In the genomic region with DNA sequence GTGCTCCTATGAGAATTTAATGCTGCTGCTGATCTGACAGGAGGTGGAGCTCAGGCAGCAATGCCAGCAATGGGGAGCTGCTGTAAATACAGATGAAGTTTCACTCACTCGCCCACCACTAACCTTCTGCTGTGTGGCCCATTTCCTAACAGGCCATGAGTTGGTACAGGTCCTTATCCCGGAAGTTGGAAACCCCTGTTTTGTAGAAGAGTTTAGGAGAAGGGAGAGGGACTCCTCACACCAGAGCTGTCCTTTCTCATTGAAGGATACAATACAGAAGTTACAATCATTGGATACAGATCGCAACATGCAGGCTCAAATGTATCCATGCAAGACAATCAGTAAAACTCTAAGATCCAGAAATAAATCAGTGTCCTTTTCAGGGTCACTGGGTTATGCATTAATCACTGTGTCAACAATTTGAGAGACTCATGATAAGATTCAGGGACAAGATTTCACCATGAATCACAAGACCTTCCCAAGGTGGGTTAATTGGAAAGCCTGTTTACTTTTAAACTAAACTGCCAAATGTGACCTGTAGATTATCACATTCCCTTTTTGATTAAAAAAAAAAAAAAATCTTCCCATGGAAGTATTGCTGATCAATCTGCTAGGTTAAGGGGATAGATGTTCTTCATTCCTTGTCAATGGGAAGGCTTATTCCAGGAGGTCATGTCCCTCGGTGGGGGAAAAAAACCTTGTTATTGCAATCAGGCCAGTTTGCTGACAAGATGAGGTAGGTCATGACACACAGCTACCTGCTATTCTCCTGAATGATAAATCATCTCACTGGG, we compare ENCODE assay signal across 1 cellular context.
TF ChIP-seq lines count a peak whose summit lies in the region.

No MANE protein-coding gene starts in this region.

TF ChIP-seq in HepG2, 621 proteins besides CTCF, POLR2A, EP300 and RAD21 (continued from another document and continues in another):
- TF ChIP-seq KLF6 (CRISPR knock-in tag; IDR thresholded peaks at IDR 0.05) (no peak), ZNF367 (CRISPR knock-in tag; IDR thresholded peaks at IDR 0.05; ENCODE audit: borderline replicate concordance) (no peak), ZFP36L1 (CRISPR knock-in tag; IDR thresholded peaks at IDR 0.05) (no peak), ZNF10 (CRISPR knock-in tag; IDR thresholded peaks at IDR 0.05; ENCODE audit: borderline replicate concordance, low read depth) (no peak), ZNF530 (CRISPR knock-in tag; IDR thresholded peaks at IDR 0.05; ENCODE audit: low read depth) (no peak), HNRNPH1 (optimal IDR thresholded peaks at IDR 0.05; ENCODE audit: low read depth, low read length) (no peak), HOXA5 (CRISPR knock-in tag; IDR thresholded peaks at IDR 0.05) (peak; percentile 96), ZNF253 (CRISPR knock-in tag; IDR thresholded peaks at IDR 0.05; ENCODE audit: borderline replicate concordance) (no peak), KMT2A (CRISPR knock-in tag; IDR thresholded peaks at IDR 0.05) (no peak), FOXP1 (IDR thresholded peaks at IDR 0.05) (no peak), FOXP1 (CRISPR knock-in tag; IDR thresholded peaks at IDR 0.05) (peak; percentile 67; the same call in 1 of the 2 replicates), ELF4 (CRISPR knock-in tag; IDR thresholded peaks at IDR 0.05; ENCODE audit: borderline replicate concordance) (no peak), ZNF577 (CRISPR knock-in tag; IDR thresholded peaks at IDR 0.05; ENCODE audit: borderline replicate concordance, low read depth) (no peak), ZNF784 (CRISPR knock-in tag; IDR thresholded peaks at IDR 0.05; ENCODE audit: borderline replicate concordance) (no peak), ZBTB49 (CRISPR knock-in tag; IDR thresholded peaks at IDR 0.05; ENCODE audit: borderline replicate concordance) (no peak), FOXA1 (IDR thresholded peaks at IDR 0.05) (no peak), FOXA1 (CRISPR knock-in tag; IDR thresholded peaks at IDR 0.05) (peak; percentile 72), TBX2 (CRISPR knock-in tag; IDR thresholded peaks at IDR 0.05; ENCODE audit: borderline replicate concordance) (peak; percentile 62), ZNF556 (CRISPR knock-in tag; IDR thresholded peaks at IDR 0.05; ENCODE audit: borderline replicate concordance) (no peak), DNMT1 (CRISPR knock-in tag; IDR thresholded peaks at IDR 0.05) (no peak), ZNF121 (CRISPR knock-in tag; IDR thresholded peaks at IDR 0.05) (no peak), GLI4 (CRISPR knock-in tag; IDR thresholded peaks at IDR 0.05; ENCODE audit: borderline replicate concordance) (no peak), SMAD1 (CRISPR knock-in tag; IDR thresholded peaks at IDR 0.05; ENCODE audit: borderline replicate concordance, low read depth) (no peak), ZBTB1 (CRISPR knock-in tag; IDR thresholded peaks at IDR 0.05; ENCODE audit: borderline replicate concordance) (no peak), XBP1 (CRISPR knock-in tag; IDR thresholded peaks at IDR 0.05) (no peak), SAFB2 (CRISPR knock-in tag; IDR thresholded peaks at IDR 0.05; ENCODE audit: borderline replicate concordance, low read depth) (no peak), KDM3A (CRISPR knock-in tag; IDR thresholded peaks at IDR 0.05; ENCODE audit: low read depth) (no peak), ZNF235 (CRISPR knock-in tag; IDR thresholded peaks at IDR 0.05; ENCODE audit: borderline replicate concordance) (no peak), SETDB1 (CRISPR knock-in tag; IDR thresholded peaks at IDR 0.05; ENCODE audit: borderline replicate concordance) (no peak), GATA4 (IDR thresholded peaks at IDR 0.05; ENCODE audit: borderline replicate concordance, low read depth) (peak; percentile 57; the same call in 1 of the 2 replicates), ZNF549 (CRISPR knock-in tag; IDR thresholded peaks at IDR 0.05) (no peak), ZNF850 (CRISPR knock-in tag; conservative IDR thresholded peaks at IDR 0.05) (no peak), ZNF230 (CRISPR knock-in tag; IDR thresholded peaks at IDR 0.05) (no peak), MED8 (CRISPR knock-in tag; IDR thresholded peaks at IDR 0.05; ENCODE audit: insufficient replicate concordance) (no peak), CREM (IDR thresholded peaks at IDR 0.05) (no peak; the same call in 1 of the 2 replicates), CREM (CRISPR knock-in tag; IDR thresholded peaks at IDR 0.05) (no peak), CSRNP1 (CRISPR knock-in tag; IDR thresholded peaks at IDR 0.05) (no peak), EED (CRISPR knock-in tag; IDR thresholded peaks at IDR 0.05) (no peak), SRSF9 (IDR thresholded peaks at IDR 0.05; ENCODE audit: borderline replicate concordance, insufficient read depth, low read depth, low read length, poor library complexity, severe bottlenecking) (no peak), ZNF484 (CRISPR knock-in tag; IDR thresholded peaks at IDR 0.05; ENCODE audit: borderline replicate concordance, low read depth) (no peak), ZSCAN22 (CRISPR knock-in tag; IDR thresholded peaks at IDR 0.05) (no peak), ZMAT3 (CRISPR knock-in tag; conservative IDR thresholded peaks at IDR 0.05) (no peak), KDM5B (CRISPR knock-in tag; IDR thresholded peaks at IDR 0.05; ENCODE audit: borderline replicate concordance) (no peak)
- TF ChIP-seq, protein P1, sequence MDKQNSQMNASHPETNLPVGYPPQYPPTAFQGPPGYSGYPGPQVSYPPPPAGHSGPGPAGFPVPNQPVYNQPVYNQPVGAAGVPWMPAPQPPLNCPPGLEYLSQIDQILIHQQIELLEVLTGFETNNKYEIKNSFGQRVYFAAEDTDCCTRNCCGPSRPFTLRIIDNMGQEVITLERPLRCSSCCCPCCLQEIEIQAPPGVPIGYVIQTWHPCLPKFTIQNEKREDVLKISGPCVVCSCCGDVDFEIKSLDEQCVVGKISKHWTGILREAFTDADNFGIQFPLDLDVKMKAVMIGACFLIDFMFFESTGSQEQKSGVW (CRISPR knock-in tag; IDR thresholded peaks at IDR 0.05; ENCODE audit: borderline replicate concordance), result no peak
- TF ChIP-seq, protein P2, sequence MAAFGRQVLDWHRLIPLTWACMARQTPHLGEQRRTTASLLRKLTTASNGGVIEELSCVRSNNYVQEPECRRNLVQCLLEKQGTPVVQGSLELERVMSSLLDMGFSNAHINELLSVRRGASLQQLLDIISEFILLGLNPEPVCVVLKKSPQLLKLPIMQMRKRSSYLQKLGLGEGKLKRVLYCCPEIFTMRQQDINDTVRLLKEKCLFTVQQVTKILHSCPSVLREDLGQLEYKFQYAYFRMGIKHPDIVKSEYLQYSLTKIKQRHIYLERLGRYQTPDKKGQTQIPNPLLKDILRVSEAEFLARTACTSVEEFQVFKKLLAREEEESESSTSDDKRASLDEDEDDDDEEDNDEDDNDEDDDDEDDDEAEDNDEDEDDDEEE (CRISPR knock-in tag; IDR thresholded peaks at IDR 0.05), result no peak
- TF ChIP-seq, protein P3, sequence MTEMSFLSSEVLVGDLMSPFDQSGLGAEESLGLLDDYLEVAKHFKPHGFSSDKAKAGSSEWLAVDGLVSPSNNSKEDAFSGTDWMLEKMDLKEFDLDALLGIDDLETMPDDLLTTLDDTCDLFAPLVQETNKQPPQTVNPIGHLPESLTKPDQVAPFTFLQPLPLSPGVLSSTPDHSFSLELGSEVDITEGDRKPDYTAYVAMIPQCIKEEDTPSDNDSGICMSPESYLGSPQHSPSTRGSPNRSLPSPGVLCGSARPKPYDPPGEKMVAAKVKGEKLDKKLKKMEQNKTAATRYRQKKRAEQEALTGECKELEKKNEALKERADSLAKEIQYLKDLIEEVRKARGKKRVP (CRISPR knock-in tag; IDR thresholded peaks at IDR 0.05), result peak in 1 of 2 experiments; percentile 62; a peak in 2 of 4 replicates
- TF ChIP-seq, protein P4, sequence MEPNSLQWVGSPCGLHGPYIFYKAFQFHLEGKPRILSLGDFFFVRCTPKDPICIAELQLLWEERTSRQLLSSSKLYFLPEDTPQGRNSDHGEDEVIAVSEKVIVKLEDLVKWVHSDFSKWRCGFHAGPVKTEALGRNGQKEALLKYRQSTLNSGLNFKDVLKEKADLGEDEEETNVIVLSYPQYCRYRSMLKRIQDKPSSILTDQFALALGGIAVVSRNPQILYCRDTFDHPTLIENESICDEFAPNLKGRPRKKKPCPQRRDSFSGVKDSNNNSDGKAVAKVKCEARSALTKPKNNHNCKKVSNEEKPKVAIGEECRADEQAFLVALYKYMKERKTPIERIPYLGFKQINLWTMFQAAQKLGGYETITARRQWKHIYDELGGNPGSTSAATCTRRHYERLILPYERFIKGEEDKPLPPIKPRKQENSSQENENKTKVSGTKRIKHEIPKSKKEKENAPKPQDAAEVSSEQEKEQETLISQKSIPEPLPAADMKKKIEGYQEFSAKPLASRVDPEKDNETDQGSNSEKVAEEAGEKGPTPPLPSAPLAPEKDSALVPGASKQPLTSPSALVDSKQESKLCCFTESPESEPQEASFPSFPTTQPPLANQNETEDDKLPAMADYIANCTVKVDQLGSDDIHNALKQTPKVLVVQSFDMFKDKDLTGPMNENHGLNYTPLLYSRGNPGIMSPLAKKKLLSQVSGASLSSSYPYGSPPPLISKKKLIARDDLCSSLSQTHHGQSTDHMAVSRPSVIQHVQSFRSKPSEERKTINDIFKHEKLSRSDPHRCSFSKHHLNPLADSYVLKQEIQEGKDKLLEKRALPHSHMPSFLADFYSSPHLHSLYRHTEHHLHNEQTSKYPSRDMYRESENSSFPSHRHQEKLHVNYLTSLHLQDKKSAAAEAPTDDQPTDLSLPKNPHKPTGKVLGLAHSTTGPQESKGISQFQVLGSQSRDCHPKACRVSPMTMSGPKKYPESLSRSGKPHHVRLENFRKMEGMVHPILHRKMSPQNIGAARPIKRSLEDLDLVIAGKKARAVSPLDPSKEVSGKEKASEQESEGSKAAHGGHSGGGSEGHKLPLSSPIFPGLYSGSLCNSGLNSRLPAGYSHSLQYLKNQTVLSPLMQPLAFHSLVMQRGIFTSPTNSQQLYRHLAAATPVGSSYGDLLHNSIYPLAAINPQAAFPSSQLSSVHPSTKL (CRISPR knock-in tag; IDR thresholded peaks at IDR 0.05), result peak; percentile 91
- TF ChIP-seq, protein P5, sequence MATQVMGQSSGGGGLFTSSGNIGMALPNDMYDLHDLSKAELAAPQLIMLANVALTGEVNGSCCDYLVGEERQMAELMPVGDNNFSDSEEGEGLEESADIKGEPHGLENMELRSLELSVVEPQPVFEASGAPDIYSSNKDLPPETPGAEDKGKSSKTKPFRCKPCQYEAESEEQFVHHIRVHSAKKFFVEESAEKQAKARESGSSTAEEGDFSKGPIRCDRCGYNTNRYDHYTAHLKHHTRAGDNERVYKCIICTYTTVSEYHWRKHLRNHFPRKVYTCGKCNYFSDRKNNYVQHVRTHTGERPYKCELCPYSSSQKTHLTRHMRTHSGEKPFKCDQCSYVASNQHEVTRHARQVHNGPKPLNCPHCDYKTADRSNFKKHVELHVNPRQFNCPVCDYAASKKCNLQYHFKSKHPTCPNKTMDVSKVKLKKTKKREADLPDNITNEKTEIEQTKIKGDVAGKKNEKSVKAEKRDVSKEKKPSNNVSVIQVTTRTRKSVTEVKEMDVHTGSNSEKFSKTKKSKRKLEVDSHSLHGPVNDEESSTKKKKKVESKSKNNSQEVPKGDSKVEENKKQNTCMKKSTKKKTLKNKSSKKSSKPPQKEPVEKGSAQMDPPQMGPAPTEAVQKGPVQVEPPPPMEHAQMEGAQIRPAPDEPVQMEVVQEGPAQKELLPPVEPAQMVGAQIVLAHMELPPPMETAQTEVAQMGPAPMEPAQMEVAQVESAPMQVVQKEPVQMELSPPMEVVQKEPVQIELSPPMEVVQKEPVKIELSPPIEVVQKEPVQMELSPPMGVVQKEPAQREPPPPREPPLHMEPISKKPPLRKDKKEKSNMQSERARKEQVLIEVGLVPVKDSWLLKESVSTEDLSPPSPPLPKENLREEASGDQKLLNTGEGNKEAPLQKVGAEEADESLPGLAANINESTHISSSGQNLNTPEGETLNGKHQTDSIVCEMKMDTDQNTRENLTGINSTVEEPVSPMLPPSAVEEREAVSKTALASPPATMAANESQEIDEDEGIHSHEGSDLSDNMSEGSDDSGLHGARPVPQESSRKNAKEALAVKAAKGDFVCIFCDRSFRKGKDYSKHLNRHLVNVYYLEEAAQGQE (IDR thresholded peaks at IDR 0.05; ENCODE audit: borderline replicate concordance in 1 of 2, low read depth in 1 of 2, low read length in 2 of 2), result no peak
- TF ChIP-seq, protein P6, sequence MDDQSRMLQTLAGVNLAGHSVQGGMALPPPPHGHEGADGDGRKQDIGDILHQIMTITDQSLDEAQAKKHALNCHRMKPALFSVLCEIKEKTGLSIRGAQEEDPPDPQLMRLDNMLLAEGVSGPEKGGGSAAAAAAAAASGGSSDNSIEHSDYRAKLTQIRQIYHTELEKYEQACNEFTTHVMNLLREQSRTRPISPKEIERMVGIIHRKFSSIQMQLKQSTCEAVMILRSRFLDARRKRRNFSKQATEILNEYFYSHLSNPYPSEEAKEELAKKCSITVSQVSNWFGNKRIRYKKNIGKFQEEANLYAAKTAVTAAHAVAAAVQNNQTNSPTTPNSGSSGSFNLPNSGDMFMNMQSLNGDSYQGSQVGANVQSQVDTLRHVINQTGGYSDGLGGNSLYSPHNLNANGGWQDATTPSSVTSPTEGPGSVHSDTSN (CRISPR knock-in tag; IDR thresholded peaks at IDR 0.05; ENCODE audit: borderline replicate concordance), result no peak
